ENCODE assay signal across 1 cellular context in the genomic region with DNA sequence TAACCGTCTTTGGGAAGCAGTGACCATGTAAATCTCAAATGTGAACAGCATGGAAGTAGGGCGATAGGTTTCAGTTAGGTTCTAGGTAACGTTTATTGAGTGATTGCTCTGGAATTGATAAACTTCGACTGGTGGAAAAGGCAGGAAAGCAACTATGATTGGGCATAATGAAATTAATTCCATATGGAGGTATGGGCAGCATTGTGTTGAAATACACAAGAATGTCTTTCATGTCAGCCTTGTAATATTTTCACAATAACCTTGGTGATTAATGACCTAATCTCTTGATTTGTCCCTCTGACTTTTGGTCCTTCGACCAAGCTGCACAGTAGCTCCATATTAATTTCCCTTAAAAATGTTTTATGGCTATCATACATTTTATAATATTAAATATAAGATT.
TF ChIP-seq lines count a peak whose summit lies in the region.

No MANE protein-coding gene starts in this region.

TF ChIP-seq in GM12878, 131 proteins besides CTCF, POLR2A, EP300 and RAD21:
- no peak for TF ChIP-seq NFXL1 (IDR thresholded peaks at IDR 0.05; ENCODE audit: borderline replicate concordance)
- TF ChIP-seq RCOR1 (conservative IDR thresholded peaks at IDR 0.05; ENCODE audit: low read depth, low read length): no peak
- no peak for TF ChIP-seq MYC (IDR thresholded peaks at IDR 0.05; ENCODE audit: insufficient read depth, insufficient read length, insufficient replicate concordance, low read length, severe bottlenecking)
- no peak for TF ChIP-seq SMAD5 (IDR thresholded peaks at IDR 0.05; ENCODE audit: low read depth)
